9 cellular contexts compared by ENCODE assay signal in the genomic region with DNA sequence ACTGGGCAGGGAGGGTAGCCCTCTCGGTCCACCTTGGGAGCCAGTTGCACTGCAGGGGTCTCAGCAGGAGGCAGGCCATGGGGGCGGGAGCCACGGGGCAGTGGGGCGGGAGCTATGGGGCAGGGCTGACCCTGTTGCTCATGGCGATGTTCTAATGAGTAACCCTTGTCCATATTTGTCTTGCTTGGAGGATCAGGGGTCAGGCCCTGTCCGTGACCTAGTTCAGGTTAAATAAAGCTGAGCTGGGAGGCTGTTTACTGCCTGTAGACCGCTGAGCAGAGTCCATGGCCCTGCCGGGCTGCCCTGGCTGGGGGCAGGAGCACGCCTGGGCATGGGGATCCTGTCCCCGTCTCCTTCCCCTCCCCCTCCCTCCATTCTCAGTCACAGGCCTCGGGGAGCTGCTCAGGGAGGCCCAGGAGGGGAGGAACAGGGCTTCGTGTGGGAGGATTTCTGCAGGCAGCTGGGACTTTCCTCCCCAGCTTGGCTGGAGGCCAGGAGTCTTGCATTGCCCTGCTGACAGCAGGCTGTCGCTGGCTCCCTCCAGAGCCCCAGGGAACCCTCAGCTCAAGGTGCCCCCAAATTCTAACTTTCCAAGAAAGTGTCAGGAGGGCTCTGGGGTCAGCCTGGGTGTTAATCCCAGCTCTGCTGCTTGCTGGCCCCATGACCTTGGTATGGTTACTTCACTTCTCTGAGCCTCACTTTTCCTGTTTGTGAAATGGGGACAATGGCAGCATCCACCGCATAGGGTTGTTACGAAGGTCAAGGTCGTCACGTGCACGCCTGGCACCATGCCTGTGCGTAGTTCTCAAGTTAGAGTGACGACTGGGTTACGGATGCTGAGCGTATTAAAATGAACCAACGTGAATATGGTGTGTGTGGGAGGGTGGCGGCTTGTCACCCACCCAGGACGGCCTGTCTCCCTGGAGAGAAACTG. TPM values are rescaled to one million over a fixed set of nuclear protein-coding genes. Genes with fewer than 3 reads are reported as not detected.
DNase-seq lines count a peak whose midpoint lies in the region; ATAC-seq lines count a peak whose summit lies in the region.
"Had no signal": no experiment of that assay in that cellular context is flagged by ENCODE, and none has a peak within 500 bp of the region (broad histone marks: within the 10 kb centered on the region; RNA-seq: fewer than 3 reads in every experiment).

No MANE protein-coding gene starts in this region.

- peaks cover 10% of the 10 kb centered on the region for H3K36me3 ChIP-seq in mesodermal cell (ENCODE audit: control insufficient read depth, insufficient read depth, low read length)
- no peaks in the 10 kb centered on the region for H3K36me3 ChIP-seq in CD8-positive, alpha-beta memory T cell (ENCODE audit: insufficient read depth, low read length)

- peaks cover 0 to 2% of the 10 kb centered on the region in 2 donors for H3K27me3 Mint-ChIP-seq in CD8-positive, alpha-beta memory T cell

- DNase-seq in EL (peak; percentile 54), NCI-H2171 (lab: John Stamatoyannopoulos, UW) (peak; percentile 90), caudate nucleus (lab: John Stamatoyannopoulos, UW) (peak in 29 of 61 donors; percentile 7 to 80 (median 42)), 8988T (no peak)
- no peak for DNase-seq in CD8-positive, alpha-beta memory T cell

- H3K27me3 ChIP-seq in CD8-positive, alpha-beta memory T cell (ENCODE audit: insufficient read depth, low read length, poor library complexity, severe bottlenecking), result no peaks in the 10 kb centered on the region

- H3K9me3 ChIP-seq in mesodermal cell (ENCODE audit: control insufficient read depth, low read length), result no peaks in the 10 kb centered on the region
- no peaks in the 10 kb centered on the region for H3K9me3 ChIP-seq in CD8-positive, alpha-beta memory T cell (ENCODE audit: low read length)

- H3K4me3 ChIP-seq in mesodermal cell (ENCODE audit: extremely low read depth, insufficient read depth, low read length, poor library complexity, severe bottlenecking), result no peak overlapping the region
- no peak overlapping the region for H3K4me3 ChIP-seq in CD8-positive, alpha-beta memory T cell (ENCODE audit: low read length)

- POLR2A ChIA-PET in CD8-positive, alpha-beta memory T cell (lab: Charles Lee), result no interaction called here

- no peak overlapping the region for H3K27ac Mint-ChIP-seq in CD8-positive, alpha-beta memory T cell

- H3K27ac ChIP-seq in caudate nucleus (ENCODE audit: low read depth, low read length), result peak overlapping the region; percentile 13
- peak overlapping the region; percentile 41 for H3K27ac ChIP-seq in mesodermal cell (ENCODE audit: low read depth, low read length, severe bottlenecking)
- no peak overlapping the region for H3K27ac ChIP-seq in CD8-positive, alpha-beta memory T cell (ENCODE audit: low read depth, low read length)

- peaks cover 0 to 47% (median 7%) of the 10 kb centered on the region in 3 donors for H3K36me3 Mint-ChIP-seq in CD8-positive, alpha-beta memory T cell

- H3K4me1 ChIP-seq in mesodermal cell (ENCODE audit: control insufficient read depth, insufficient read depth, low read length, poor library complexity, severe bottlenecking), result peaks cover 16% of the 10 kb centered on the region
- no peaks in the 10 kb centered on the region for H3K4me1 ChIP-seq in CD8-positive, alpha-beta memory T cell (ENCODE audit: insufficient read depth, low read length)

- 82 to 87% methylated on average over 21 to 22 of the region's 25 CpGs for WGBS in mesodermal cell (ENCODE audit: insufficient coverage in 2 of 2), 2 experiments

- CTCF ChIA-PET in CD8-positive, alpha-beta memory T cell (lab: Charles Lee), result interaction anchor here (0.6 kb wide), 1 partner anchor 31 kb away, joined by 3 read pairs; no protein-coding TSS in a partner anchor

- H3K9me3 Mint-ChIP-seq in CD8-positive, alpha-beta memory T cell, result no peaks in the 10 kb centered on the region

- peaks cover 0 to 4% (median 0%) of the 10 kb centered on the region in 3 donors for H3K4me1 Mint-ChIP-seq in CD8-positive, alpha-beta memory T cell

- ATAC-seq in HG03460 (IDR thresholded peaks at IDR 0.05; ENCODE audit: unreplicated experiment), result no peak
- no peak for ATAC-seq in HG03565 (IDR thresholded peaks at IDR 0.05; ENCODE audit: unreplicated experiment)

- H3K4me3 Mint-ChIP-seq in CD8-positive, alpha-beta memory T cell, result no peak overlapping the region

RNA-seq across cellular contexts. Expression of gene SERPINF2, which starts 6.1 kb away (rescaled TPM):
- polyA plus RNA-seq in mesodermal cell (2013, experiment 1 of 2), result 0.22 TPM
- polyA plus RNA-seq in mesodermal cell (2013, experiment 2 of 2), result not detected
- total RNA-seq in CD8-positive, alpha-beta memory T cell, result under 1 TPM; 0.13 to 0.33 TPM
- not detected for polyA plus RNA-seq in CD8-positive, alpha-beta memory T cell
- total RNA-seq: endothelial cell of umbilical vein had no signal

RNA-seq across cellular contexts. Expression of gene WDR81, which starts 12.1 kb away (rescaled TPM):
- polyA plus RNA-seq in mesodermal cell (2013, experiment 1 of 2), result 9.8 TPM
- polyA plus RNA-seq in mesodermal cell (2013, experiment 2 of 2), result 9.6 TPM
- total RNA-seq in CD8-positive, alpha-beta memory T cell, result 10 to 100 TPM; 21.1 to 23.7 TPM
- 20.4 TPM for polyA plus RNA-seq in CD8-positive, alpha-beta memory T cell

RNA-seq across cellular contexts. Expression of gene SERPINF1, which starts 25.2 kb away (rescaled TPM):
- polyA plus RNA-seq in mesodermal cell (2013, experiment 1 of 2), result 31.4 TPM
- 34.2 TPM for polyA plus RNA-seq in mesodermal cell (2013, experiment 2 of 2)
- total RNA-seq in CD8-positive, alpha-beta memory T cell, result 1 to 10 TPM; 1.2 to 2.1 TPM
- 2.4 TPM for polyA plus RNA-seq in CD8-positive, alpha-beta memory T cell
- total RNA-seq: endothelial cell of umbilical vein had no signal
- polyA plus RNA-seq: endothelial cell of umbilical vein had no signal

RNA-seq across cellular contexts. Expression of gene TLCD2, which starts 26.4 kb away (rescaled TPM):
- 0.85 TPM for polyA plus RNA-seq in mesodermal cell (2013, experiment 1 of 2)
- polyA plus RNA-seq in mesodermal cell (2013, experiment 2 of 2), result 1.2 TPM
- under 1 TPM; 0.09 to 0.22 TPM for total RNA-seq in CD8-positive, alpha-beta memory T cell
- 0.32 TPM for polyA plus RNA-seq in CD8-positive, alpha-beta memory T cell

RNA-seq across cellular contexts. Expression of gene PRPF8, which starts 51.9 kb away (rescaled TPM):
- 225 TPM for polyA plus RNA-seq in mesodermal cell (2013, experiment 1 of 2)
- 184 TPM for polyA plus RNA-seq in mesodermal cell (2013, experiment 2 of 2)
- 100 to 1,000 TPM; 430 to 447 TPM for total RNA-seq in CD8-positive, alpha-beta memory T cell
- 209 TPM for polyA plus RNA-seq in CD8-positive, alpha-beta memory T cell

Comparison
In these comparisons a context has a peak if more than half of its experiments do, and no peak if none do; other contexts are left out.
1. DNase-seq: peak in EL (single experiment) and NCI-H2171 (single experiment); none in CD8-positive, alpha-beta memory T cell (0 of 5) and 8988T (single experiment).